ENCODE assay signal across 12 cellular contexts in genomic region chr9:224540-225520, GRCh38. TPM values are rescaled to one million over a fixed set of nuclear protein-coding genes. Genes with fewer than 3 reads are reported as not detected.
DNase-seq lines count a peak whose midpoint lies in the region; ATAC-seq lines count a peak whose summit lies in the region.
"Had no signal": no experiment of that assay in that cellular context is flagged by ENCODE, and none has a peak within 500 bp of the region (broad histone marks: within the 10 kb centered on the region; RNA-seq: fewer than 3 reads in every experiment).

No MANE protein-coding gene starts in this region.

- H3K4me3 ChIP-seq in HAP-1 = no peak overlapping the region

- H3K9me3 ChIP-seq in HAP-1 = no peaks in the 10 kb centered on the region

- CTCF ChIA-PET in activated CD4-positive, alpha-beta T cell treated with anti-CD3 and anti-CD28 coated beads, Interleukin-2, amount 10 ng/mL, durations not matched to agents 7 days and 5 days (lab: Charles Lee) = interaction anchor here (0.8 to 2.3 kb wide), 4 partner anchors 9 to 63 kb away, joined by 3 to 12 read pairs (median 5); partner anchors contain the start of gene DOCK8

- peak overlapping the region; percentile 21 for H3K27ac Mint-ChIP-seq in activated CD4-positive, alpha-beta T cell treated with anti-CD3 and anti-CD28 coated beads, Interleukin-2, amount 10 ng/mL, durations not matched to agents 7 days and 5 days
- H3K27ac Mint-ChIP-seq in stimulated activated naive CD8-positive, alpha-beta T cell treated with anti-CD3 and anti-CD28 coated beads, Interleukin-15, amount 100 ng/mL, for 72 hours = no peak overlapping the region

- peaks cover 2% of the 10 kb centered on the region for H3K27me3 Mint-ChIP-seq in activated CD4-positive, alpha-beta T cell treated with anti-CD3 and anti-CD28 coated beads, Interleukin-2, amount 10 ng/mL, durations not matched to agents 7 days and 5 days
- no peaks in the 10 kb centered on the region for H3K27me3 Mint-ChIP-seq in stimulated activated naive CD8-positive, alpha-beta T cell treated with anti-CD3 and anti-CD28 coated beads, Interleukin-15, amount 100 ng/mL, for 72 hours

- no peaks in the 10 kb centered on the region for H3K36me3 ChIP-seq in HAP-1 (replicated peaks)

- peaks cover 35% of the 10 kb centered on the region for H3K4me1 Mint-ChIP-seq in activated CD4-positive, alpha-beta T cell treated with anti-CD3 and anti-CD28 coated beads, Interleukin-2, amount 10 ng/mL, durations not matched to agents 7 days and 5 days
- H3K4me1 Mint-ChIP-seq in stimulated activated naive CD8-positive, alpha-beta T cell treated with anti-CD3 and anti-CD28 coated beads, Interleukin-15, amount 100 ng/mL, for 72 hours = peaks cover 13% of the 10 kb centered on the region

- H3K4me3 Mint-ChIP-seq in activated CD4-positive, alpha-beta T cell treated with anti-CD3 and anti-CD28 coated beads, Interleukin-2, amount 10 ng/mL, durations not matched to agents 7 days and 5 days = no peak overlapping the region
- no peak overlapping the region for H3K4me3 Mint-ChIP-seq in stimulated activated naive CD8-positive, alpha-beta T cell treated with anti-CD3 and anti-CD28 coated beads, Interleukin-15, amount 100 ng/mL, for 72 hours

- H3K36me3 Mint-ChIP-seq in activated CD4-positive, alpha-beta T cell treated with anti-CD3 and anti-CD28 coated beads, Interleukin-2, amount 10 ng/mL, durations not matched to agents 7 days and 5 days (ENCODE audit: low read depth) = peaks cover 37% of the 10 kb centered on the region

- H3K4me1 ChIP-seq in HAP-1 = peaks cover 6% of the 10 kb centered on the region; the same call in 1 of the 2 replicates

- no peak for DNase-seq in activated CD4-positive, alpha-beta T cell treated with anti-CD3 and anti-CD28 coated beads, Interleukin-2, amount 10 ng/mL, durations not matched to agents 7 days and 5 days
- no peak for DNase-seq in activated CD4-positive, alpha-beta T cell treated with anti-CD3 and anti-CD28 coated beads for 48 hours
- DNase-seq in NCI-H226 = peak; percentile 84
- no peak for DNase-seq in stimulated activated naive CD8-positive, alpha-beta T cell treated with anti-CD3 and anti-CD28 coated beads, Interleukin-15, amount 100 ng/mL, for 72 hours
- DNase-seq in DMS114 treated with DMSO at 0.1 percent for 48 hours (lab: John Stamatoyannopoulos, UW; ENCODE audit: unreplicated experiment) = no peak
- DNase-seq in mesenteric fat pad (ENCODE audit: low spot score) = no peak
- DNase-seq in HAP-1 (ENCODE audit: low spot score in 2 of 2) = no peak
- DNase-seq: glutamatergic neuron; NCI-H1930; SHP77; stimulated activated naive CD4-positive, alpha-beta T cell treated with Interleukin-2 at 50 U/mL for 16 hours had no signal

- POLR2A ChIA-PET in activated CD4-positive, alpha-beta T cell treated with anti-CD3 and anti-CD28 coated beads, Interleukin-2, amount 10 ng/mL, durations not matched to agents 7 days and 5 days (lab: Charles Lee) = no interaction called here

- peak; percentile 91 for ATAC-seq in esophagus mucosa
- peak; percentile 31 for ATAC-seq in stimulated activated naive CD8-positive, alpha-beta T cell treated with anti-CD3 and anti-CD28 coated beads, Interleukin-15, amount 100 ng/mL, for 72 hours

- no peaks in the 10 kb centered on the region for H3K27me3 ChIP-seq in HAP-1 (ENCODE audit: low read depth)

- H3K9me3 Mint-ChIP-seq in activated CD4-positive, alpha-beta T cell treated with anti-CD3 and anti-CD28 coated beads, Interleukin-2, amount 10 ng/mL, durations not matched to agents 7 days and 5 days = peaks cover 14% of the 10 kb centered on the region
- H3K9me3 Mint-ChIP-seq in stimulated activated naive CD8-positive, alpha-beta T cell treated with anti-CD3 and anti-CD28 coated beads, Interleukin-15, amount 100 ng/mL, for 72 hours = no peaks in the 10 kb centered on the region

- in situ Hi-C loops in HAP-1 (cut with MboI; ENCODE audit: low sequenced_read_pairs) = no loop called here

RNA-seq across cellular contexts. Expression of gene DOCK8, which starts 10.2 kb away (rescaled TPM):
- 100 to 1,000 TPM; 270 to 283 TPM for total RNA-seq in activated CD4-positive, alpha-beta T cell treated with anti-CD3 and anti-CD28 coated beads, Interleukin-2, amount 10 ng/mL, durations not matched to agents 7 days and 5 days
- total RNA-seq in esophagus mucosa = 11.4 TPM
- 31.0 TPM for total RNA-seq in mesenteric fat pad

RNA-seq across cellular contexts. Expression of gene ZNG1A, which starts 46.0 kb away (rescaled TPM):
- total RNA-seq in activated CD4-positive, alpha-beta T cell treated with anti-CD3 and anti-CD28 coated beads, Interleukin-2, amount 10 ng/mL, durations not matched to agents 7 days and 5 days = 10 to 100 TPM; 33.3 to 39.5 TPM
- total RNA-seq in esophagus mucosa = 24.2 TPM
- total RNA-seq in mesenteric fat pad = 30.9 TPM
